In genomic region chr1:11908139-11909021, GRCh38 we compare ENCODE assay signal across 1 cellular context.
TF ChIP-seq lines count a peak whose summit lies in the region.

No MANE protein-coding gene starts in this region.

TF ChIP-seq in HepG2, 621 proteins besides CTCF, POLR2A, EP300 and RAD21 (continued from another document and continues in another):
- TF ChIP-seq, protein P1, sequence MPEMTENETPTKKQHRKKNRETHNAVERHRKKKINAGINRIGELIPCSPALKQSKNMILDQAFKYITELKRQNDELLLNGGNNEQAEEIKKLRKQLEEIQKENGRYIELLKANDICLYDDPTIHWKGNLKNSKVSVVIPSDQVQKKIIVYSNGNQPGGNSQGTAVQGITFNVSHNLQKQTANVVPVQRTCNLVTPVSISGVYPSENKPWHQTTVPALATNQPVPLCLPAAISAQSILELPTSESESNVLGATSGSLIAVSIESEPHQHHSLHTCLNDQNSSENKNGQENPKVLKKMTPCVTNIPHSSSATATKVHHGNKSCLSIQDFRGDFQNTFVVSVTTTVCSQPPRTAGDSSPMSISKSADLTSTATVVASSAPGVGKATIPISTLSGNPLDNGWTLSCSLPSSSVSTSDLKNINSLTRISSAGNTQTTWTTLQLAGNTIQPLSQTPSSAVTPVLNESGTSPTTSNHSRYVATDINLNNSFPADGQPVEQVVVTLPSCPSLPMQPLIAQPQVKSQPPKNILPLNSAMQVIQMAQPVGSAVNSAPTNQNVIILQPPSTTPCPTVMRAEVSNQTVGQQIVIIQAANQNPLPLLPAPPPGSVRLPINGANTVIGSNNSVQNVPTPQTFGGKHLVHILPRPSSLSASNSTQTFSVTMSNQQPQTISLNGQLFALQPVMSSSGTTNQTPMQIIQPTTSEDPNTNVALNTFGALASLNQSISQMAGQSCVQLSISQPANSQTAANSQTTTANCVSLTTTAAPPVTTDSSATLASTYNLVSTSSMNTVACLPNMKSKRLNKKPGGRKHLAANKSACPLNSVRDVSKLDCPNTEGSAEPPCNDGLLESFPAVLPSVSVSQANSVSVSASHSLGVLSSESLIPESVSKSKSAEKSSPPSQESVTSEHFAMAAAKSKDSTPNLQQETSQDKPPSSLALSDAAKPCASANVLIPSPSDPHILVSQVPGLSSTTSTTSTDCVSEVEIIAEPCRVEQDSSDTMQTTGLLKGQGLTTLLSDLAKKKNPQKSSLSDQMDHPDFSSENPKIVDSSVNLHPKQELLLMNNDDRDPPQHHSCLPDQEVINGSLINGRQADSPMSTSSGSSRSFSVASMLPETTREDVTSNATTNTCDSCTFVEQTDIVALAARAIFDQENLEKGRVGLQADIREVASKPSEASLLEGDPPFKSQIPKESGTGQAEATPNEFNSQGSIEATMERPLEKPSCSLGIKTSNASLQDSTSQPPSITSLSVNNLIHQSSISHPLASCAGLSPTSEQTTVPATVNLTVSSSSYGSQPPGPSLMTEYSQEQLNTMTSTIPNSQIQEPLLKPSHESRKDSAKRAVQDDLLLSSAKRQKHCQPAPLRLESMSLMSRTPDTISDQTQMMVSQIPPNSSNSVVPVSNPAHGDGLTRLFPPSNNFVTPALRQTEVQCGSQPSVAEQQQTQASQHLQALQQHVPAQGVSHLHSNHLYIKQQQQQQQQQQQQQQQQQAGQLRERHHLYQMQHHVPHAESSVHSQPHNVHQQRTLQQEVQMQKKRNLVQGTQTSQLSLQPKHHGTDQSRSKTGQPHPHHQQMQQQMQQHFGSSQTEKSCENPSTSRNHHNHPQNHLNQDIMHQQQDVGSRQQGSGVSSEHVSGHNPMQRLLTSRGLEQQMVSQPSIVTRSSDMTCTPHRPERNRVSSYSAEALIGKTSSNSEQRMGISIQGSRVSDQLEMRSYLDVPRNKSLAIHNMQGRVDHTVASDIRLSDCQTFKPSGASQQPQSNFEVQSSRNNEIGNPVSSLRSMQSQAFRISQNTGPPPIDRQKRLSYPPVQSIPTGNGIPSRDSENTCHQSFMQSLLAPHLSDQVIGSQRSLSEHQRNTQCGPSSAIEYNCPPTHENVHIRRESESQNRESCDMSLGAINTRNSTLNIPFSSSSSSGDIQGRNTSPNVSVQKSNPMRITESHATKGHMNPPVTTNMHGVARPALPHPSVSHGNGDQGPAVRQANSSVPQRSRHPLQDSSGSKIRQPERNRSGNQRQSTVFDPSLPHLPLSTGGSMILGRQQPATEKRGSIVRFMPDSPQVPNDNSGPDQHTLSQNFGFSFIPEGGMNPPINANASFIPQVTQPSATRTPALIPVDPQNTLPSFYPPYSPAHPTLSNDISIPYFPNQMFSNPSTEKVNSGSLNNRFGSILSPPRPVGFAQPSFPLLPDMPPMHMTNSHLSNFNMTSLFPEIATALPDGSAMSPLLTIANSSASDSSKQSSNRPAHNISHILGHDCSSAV (CRISPR knock-in tag; IDR thresholded peaks at IDR 0.05; ENCODE audit: borderline replicate concordance): no peak
- TF ChIP-seq ZNF850 (CRISPR knock-in tag; conservative IDR thresholded peaks at IDR 0.05) (no peak), ELF4 (CRISPR knock-in tag; IDR thresholded peaks at IDR 0.05; ENCODE audit: borderline replicate concordance) (0 out of 2 replicates have a peak, but pooled peaks have one; percentile 76), ZFP90 (CRISPR knock-in tag; IDR thresholded peaks at IDR 0.05; ENCODE audit: borderline replicate concordance) (no peak; the same call in 1 of the 2 replicates), GPBP1L1 (CRISPR knock-in tag; IDR thresholded peaks at IDR 0.05) (no peak), ESRRA (CRISPR knock-in tag; IDR thresholded peaks at IDR 0.05; ENCODE audit: low read depth) (peak; percentile 20; the same call in 1 of the 2 replicates), U2AF2 (IDR thresholded peaks at IDR 0.05; ENCODE audit: low read depth, low read length) (no peak), ZNF775 (CRISPR knock-in tag; IDR thresholded peaks at IDR 0.05; ENCODE audit: borderline replicate concordance) (peak; percentile 51; the same call in 1 of the 2 replicates), ASH2L (IDR thresholded peaks at IDR 0.05; ENCODE audit: insufficient read length, low read depth, low read length) (peak; percentile 32), ZMYM2 (CRISPR knock-in tag; IDR thresholded peaks at IDR 0.05) (no peak), ZNF891 (CRISPR knock-in tag; IDR thresholded peaks at IDR 0.05) (0 out of 2 replicates have a peak, but pooled peaks have one; percentile 42), RXRB (CRISPR knock-in tag; IDR thresholded peaks at IDR 0.05; ENCODE audit: borderline replicate concordance) (peak; percentile 84), DR1 (CRISPR knock-in tag; IDR thresholded peaks at IDR 0.05) (0 out of 2 replicates have a peak, but pooled peaks have one; percentile 52), THRA (CRISPR knock-in tag; IDR thresholded peaks at IDR 0.05; ENCODE audit: borderline replicate concordance) (peak; percentile 31; the same call in 1 of the 2 replicates), ZNF605 (CRISPR knock-in tag; IDR thresholded peaks at IDR 0.05) (peak; percentile 71; the same call in 1 of the 2 replicates), ZNF543 (CRISPR knock-in tag; IDR thresholded peaks at IDR 0.05) (no peak; the same call in 1 of the 2 replicates), SMARCC2 (IDR thresholded peaks at IDR 0.05) (no peak), ZSCAN20 (CRISPR knock-in tag; IDR thresholded peaks at IDR 0.05; ENCODE audit: borderline replicate concordance) (no peak; the same call in 1 of the 2 replicates), SALL2 (CRISPR knock-in tag; IDR thresholded peaks at IDR 0.05) (0 out of 2 replicates have a peak, but pooled peaks have one; percentile 46), KDM5B (CRISPR knock-in tag; IDR thresholded peaks at IDR 0.05; ENCODE audit: borderline replicate concordance) (no peak; the same call in 1 of the 2 replicates), MBNL3 (CRISPR knock-in tag; conservative IDR thresholded peaks at IDR 0.05) (0 out of 2 replicates have a peak, but pooled peaks have one; percentile 64), GABPA (IDR thresholded peaks at IDR 0.05; ENCODE audit: low read depth, low read length) (no peak), GABPA (CRISPR knock-in tag; IDR thresholded peaks at IDR 0.05; ENCODE audit: low read depth) (peak; percentile 55), POLR2G (IDR thresholded peaks at IDR 0.05; ENCODE audit: low read depth, low read length) (peak; percentile 100), CENPX (CRISPR knock-in tag; IDR thresholded peaks at IDR 0.05) (no peak), SMAD1 (CRISPR knock-in tag; IDR thresholded peaks at IDR 0.05; ENCODE audit: borderline replicate concordance, low read depth) (no peak), NR2C2 (CRISPR knock-in tag; IDR thresholded peaks at IDR 0.05; ENCODE audit: borderline replicate concordance) (peak; percentile 70), ZNF138 (CRISPR knock-in tag; IDR thresholded peaks at IDR 0.05; ENCODE audit: low read depth) (0 out of 2 replicates have a peak, but pooled peaks have one; percentile 32), ZNF780A (CRISPR knock-in tag; IDR thresholded peaks at IDR 0.05) (0 out of 2 replicates have a peak, but pooled peaks have one; percentile 17), MYC (CRISPR knock-in tag; IDR thresholded peaks at IDR 0.05; ENCODE audit: borderline replicate concordance) (peak; percentile 27; the same call in 1 of the 2 replicates), SAFB2 (CRISPR knock-in tag; IDR thresholded peaks at IDR 0.05; ENCODE audit: borderline replicate concordance, low read depth) (no peak), MAFG (CRISPR knock-in tag; IDR thresholded peaks at IDR 0.05) (no peak), ZNF772 (CRISPR knock-in tag; IDR thresholded peaks at IDR 0.05) (peak; percentile 95), ZBTB7A (CRISPR knock-in tag; IDR thresholded peaks at IDR 0.05) (peak; percentile 39; the same call in 1 of the 2 replicates), HDAC1 (CRISPR knock-in tag; IDR thresholded peaks at IDR 0.05) (peak; percentile 7; the same call in 1 of the 2 replicates), FOXA1 (IDR thresholded peaks at IDR 0.05) (no peak), FOXA1 (CRISPR knock-in tag; IDR thresholded peaks at IDR 0.05) (peak; percentile 18; the same call in 1 of the 2 replicates), ZNF639 (CRISPR knock-in tag; conservative IDR thresholded peaks at IDR 0.05) (peak; percentile 67)
- TF ChIP-seq, protein P2, sequence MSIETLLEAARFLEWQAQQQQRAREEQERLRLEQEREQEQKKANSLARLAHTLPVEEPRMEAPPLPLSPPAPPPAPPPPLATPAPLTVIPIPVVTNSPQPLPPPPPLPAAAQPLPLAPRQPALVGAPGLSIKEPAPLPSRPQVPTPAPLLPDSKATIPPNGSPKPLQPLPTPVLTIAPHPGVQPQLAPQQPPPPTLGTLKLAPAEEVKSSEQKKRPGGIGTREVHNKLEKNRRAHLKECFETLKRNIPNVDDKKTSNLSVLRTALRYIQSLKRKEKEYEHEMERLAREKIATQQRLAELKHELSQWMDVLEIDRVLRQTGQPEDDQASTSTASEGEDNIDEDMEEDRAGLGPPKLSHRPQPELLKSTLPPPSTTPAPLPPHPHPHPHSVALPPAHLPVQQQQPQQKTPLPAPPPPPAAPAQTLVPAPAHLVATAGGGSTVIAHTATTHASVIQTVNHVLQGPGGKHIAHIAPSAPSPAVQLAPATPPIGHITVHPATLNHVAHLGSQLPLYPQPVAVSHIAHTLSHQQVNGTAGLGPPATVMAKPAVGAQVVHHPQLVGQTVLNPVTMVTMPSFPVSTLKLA (IDR thresholded peaks at IDR 0.05): no peak
- TF ChIP-seq, protein P3, sequence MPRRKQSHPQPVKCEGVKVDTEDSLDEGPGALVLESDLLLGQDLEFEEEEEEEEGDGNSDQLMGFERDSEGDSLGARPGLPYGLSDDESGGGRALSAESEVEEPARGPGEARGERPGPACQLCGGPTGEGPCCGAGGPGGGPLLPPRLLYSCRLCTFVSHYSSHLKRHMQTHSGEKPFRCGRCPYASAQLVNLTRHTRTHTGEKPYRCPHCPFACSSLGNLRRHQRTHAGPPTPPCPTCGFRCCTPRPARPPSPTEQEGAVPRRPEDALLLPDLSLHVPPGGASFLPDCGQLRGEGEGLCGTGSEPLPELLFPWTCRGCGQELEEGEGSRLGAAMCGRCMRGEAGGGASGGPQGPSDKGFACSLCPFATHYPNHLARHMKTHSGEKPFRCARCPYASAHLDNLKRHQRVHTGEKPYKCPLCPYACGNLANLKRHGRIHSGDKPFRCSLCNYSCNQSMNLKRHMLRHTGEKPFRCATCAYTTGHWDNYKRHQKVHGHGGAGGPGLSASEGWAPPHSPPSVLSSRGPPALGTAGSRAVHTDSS (CRISPR knock-in tag; conservative IDR thresholded peaks at IDR 0.05): no peak
- TF ChIP-seq, protein P4, sequence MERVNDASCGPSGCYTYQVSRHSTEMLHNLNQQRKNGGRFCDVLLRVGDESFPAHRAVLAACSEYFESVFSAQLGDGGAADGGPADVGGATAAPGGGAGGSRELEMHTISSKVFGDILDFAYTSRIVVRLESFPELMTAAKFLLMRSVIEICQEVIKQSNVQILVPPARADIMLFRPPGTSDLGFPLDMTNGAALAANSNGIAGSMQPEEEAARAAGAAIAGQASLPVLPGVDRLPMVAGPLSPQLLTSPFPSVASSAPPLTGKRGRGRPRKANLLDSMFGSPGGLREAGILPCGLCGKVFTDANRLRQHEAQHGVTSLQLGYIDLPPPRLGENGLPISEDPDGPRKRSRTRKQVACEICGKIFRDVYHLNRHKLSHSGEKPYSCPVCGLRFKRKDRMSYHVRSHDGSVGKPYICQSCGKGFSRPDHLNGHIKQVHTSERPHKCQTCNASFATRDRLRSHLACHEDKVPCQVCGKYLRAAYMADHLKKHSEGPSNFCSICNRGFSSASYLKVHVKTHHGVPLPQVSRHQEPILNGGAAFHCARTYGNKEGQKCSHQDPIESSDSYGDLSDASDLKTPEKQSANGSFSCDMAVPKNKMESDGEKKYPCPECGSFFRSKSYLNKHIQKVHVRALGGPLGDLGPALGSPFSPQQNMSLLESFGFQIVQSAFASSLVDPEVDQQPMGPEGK (CRISPR knock-in tag; IDR thresholded peaks at IDR 0.05): 0 out of 2 replicates have a peak, but pooled peaks have one; percentile 9
- TF ChIP-seq, protein P5, sequence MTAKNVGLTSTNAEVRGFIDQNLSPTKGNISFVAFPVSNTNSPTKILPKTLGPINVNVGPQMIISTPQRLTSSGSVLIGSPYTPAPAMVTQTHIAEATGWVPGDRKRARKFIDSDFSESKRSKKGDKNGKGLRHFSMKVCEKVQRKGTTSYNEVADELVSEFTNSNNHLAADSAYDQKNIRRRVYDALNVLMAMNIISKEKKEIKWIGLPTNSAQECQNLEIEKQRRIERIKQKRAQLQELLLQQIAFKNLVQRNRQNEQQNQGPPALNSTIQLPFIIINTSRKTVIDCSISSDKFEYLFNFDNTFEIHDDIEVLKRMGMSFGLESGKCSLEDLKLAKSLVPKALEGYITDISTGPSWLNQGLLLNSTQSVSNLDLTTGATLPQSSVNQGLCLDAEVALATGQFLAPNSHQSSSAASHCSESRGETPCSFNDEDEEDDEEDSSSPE (CRISPR knock-in tag; IDR thresholded peaks at IDR 0.05): peak; percentile 70
- TF ChIP-seq, protein P6, sequence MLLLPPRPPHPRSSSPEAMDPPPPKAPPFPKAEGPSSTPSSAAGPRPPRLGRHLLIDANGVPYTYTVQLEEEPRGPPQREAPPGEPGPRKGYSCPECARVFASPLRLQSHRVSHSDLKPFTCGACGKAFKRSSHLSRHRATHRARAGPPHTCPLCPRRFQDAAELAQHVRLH (CRISPR knock-in tag; IDR thresholded peaks at IDR 0.05; ENCODE audit: borderline replicate concordance, low read depth): peak; percentile 65
